ENCODE assay signal across 11 cellular contexts in the genomic region with DNA sequence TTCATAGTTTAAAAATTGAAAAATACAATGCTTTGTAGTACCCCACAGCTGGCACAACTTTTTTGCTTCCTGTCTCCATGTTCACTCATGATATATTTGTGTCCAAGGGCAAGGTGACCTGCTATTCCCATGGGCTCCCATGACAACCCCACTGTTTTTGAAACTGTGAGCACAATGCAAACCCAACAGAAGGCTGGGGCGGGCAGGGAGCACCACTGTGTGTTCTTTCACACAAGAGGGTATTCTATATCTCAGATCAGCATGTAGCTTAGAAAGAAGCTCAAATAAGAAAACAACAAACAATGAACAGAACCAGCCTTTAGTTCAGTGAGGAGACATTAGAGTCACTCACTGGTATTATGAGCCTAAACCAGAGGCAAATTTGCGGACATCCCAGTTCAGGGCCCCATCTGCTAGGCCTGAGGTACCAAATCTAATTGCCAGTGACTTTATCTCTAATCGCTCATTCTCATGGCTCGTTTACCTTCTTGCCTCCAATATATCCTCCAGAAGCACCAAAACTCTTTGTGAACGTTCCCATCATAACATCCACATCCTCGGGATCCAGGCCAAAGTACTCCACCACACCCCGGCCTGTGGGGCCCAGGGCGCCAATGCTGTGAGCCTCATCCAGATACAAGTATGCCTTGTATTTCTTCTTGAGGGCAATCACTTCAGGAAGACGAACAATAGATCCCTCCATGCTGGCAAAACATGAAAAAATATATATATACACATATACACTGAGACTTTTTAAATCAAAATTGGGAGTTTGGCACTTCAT. TPM values are rescaled to one million over a fixed set of nuclear protein-coding genes. Genes with fewer than 3 reads are reported as not detected.
DNase-seq lines count a peak whose midpoint lies in the region; TF ChIP-seq lines count a peak whose summit lies in the region.
"Had no signal": no experiment of that assay in that cellular context is flagged by ENCODE, and none has a peak within 500 bp of the region (broad histone marks: within the 10 kb centered on the region; RNA-seq: fewer than 3 reads in every experiment).

No MANE protein-coding gene starts in this region.

- no peaks in the 10 kb centered on the region for H3K9me3 Mint-ChIP-seq in activated CD4-positive, alpha-beta memory T cell treated with anti-CD3 and anti-CD28 coated beads for 36 hours
- no peaks in the 10 kb centered on the region for H3K9me3 Mint-ChIP-seq in activated CD4-positive, alpha-beta memory T cell treated with anti-CD3 and anti-CD28 coated beads, Interleukin-2, amount 10 ng/mL, durations not matched to agents 7 days and 5 days
- no peaks in the 10 kb centered on the region for H3K9me3 Mint-ChIP-seq in osteocyte (ENCODE audit: unreplicated experiment)

- CTCF ChIA-PET in activated CD4-positive, alpha-beta memory T cell treated with anti-CD3 and anti-CD28 coated beads for 36 hours (lab: Charles Lee): no interaction called here
- CTCF ChIA-PET in activated CD4-positive, alpha-beta memory T cell treated with anti-CD3 and anti-CD28 coated beads, Interleukin-2, amount 10 ng/mL, durations not matched to agents 7 days and 5 days (lab: Charles Lee): interaction anchor here (1.9 kb wide), 1 partner anchor 96 kb away, joined by 5 read pairs; no protein-coding TSS in a partner anchor

- H3K4me1 Mint-ChIP-seq in activated CD4-positive, alpha-beta memory T cell treated with anti-CD3 and anti-CD28 coated beads for 36 hours (ENCODE audit: low read depth): peaks cover 9% of the 10 kb centered on the region
- H3K4me1 Mint-ChIP-seq in activated CD4-positive, alpha-beta memory T cell treated with anti-CD3 and anti-CD28 coated beads, Interleukin-2, amount 10 ng/mL, durations not matched to agents 7 days and 5 days: peaks cover 12% of the 10 kb centered on the region
- H3K4me1 Mint-ChIP-seq in osteocyte (ENCODE audit: unreplicated experiment): peaks cover 6% of the 10 kb centered on the region

- H3K36me3 Mint-ChIP-seq in activated CD4-positive, alpha-beta memory T cell treated with anti-CD3 and anti-CD28 coated beads for 36 hours: peaks cover 10% of the 10 kb centered on the region
- H3K36me3 Mint-ChIP-seq in activated CD4-positive, alpha-beta memory T cell treated with anti-CD3 and anti-CD28 coated beads, Interleukin-2, amount 10 ng/mL, durations not matched to agents 7 days and 5 days (ENCODE audit: low read depth): peaks cover 46% of the 10 kb centered on the region
- H3K36me3 Mint-ChIP-seq in osteocyte (ENCODE audit: unreplicated experiment): peaks cover 16% of the 10 kb centered on the region

- peak overlapping the region; percentile 57 for H3K27ac Mint-ChIP-seq in activated CD4-positive, alpha-beta memory T cell treated with anti-CD3 and anti-CD28 coated beads for 36 hours
- H3K27ac Mint-ChIP-seq in activated CD4-positive, alpha-beta memory T cell treated with anti-CD3 and anti-CD28 coated beads, Interleukin-2, amount 10 ng/mL, durations not matched to agents 7 days and 5 days: no peak overlapping the region
- no peak overlapping the region for H3K27ac Mint-ChIP-seq in osteocyte (ENCODE audit: unreplicated experiment)

- no peak for DNase-seq in activated CD4-positive, alpha-beta memory T cell treated with anti-CD3 and anti-CD28 coated beads for 36 hours
- no peak for DNase-seq in activated CD4-positive, alpha-beta memory T cell treated with anti-CD3 and anti-CD28 coated beads, Interleukin-2, amount 10 ng/mL, durations not matched to agents 7 days and 5 days
- DNase-seq in NB4 (ENCODE audit: low read depth): peak; percentile 29
- peak in 34 of 42 donors; percentile 21 to 73 (median 46) for DNase-seq in head of caudate nucleus
- DNase-seq in substantia nigra (lab: John Stamatoyannopoulos, UW): peak in 19 of 49 donors; percentile 2 to 50 (median 20)
- no peak for DNase-seq in osteocyte (ENCODE audit: extremely low spot score, unreplicated experiment)
- DNase-seq in NK-92 (lab: John Stamatoyannopoulos, UW; ENCODE audit: unreplicated experiment): no peak
- no peak for DNase-seq in CD1c-positive myeloid dendritic cell (ENCODE audit: extremely low spot score)
- DNase-seq: ACHN, activated gamma-delta T cell, NCI-H2171 had no signal

- no peak for TF ChIP-seq CTCF in NB4 (IDR thresholded peaks at IDR 0.05; ENCODE audit: low read depth, low read length)
- TF ChIP-seq CTCF in osteocyte (IDR thresholded peaks at IDR 0.05): no peak

- peak overlapping the region; percentile 61 for H3K4me3 ChIP-seq in NB4 (ENCODE audit: low read depth, low read length)

- peak overlapping the region; percentile 78 for H3K27ac ChIP-seq in substantia nigra (ENCODE audit: low read depth, low read length, poor library complexity, severe bottlenecking)

- no peaks in the 10 kb centered on the region for H3K27me3 Mint-ChIP-seq in activated CD4-positive, alpha-beta memory T cell treated with anti-CD3 and anti-CD28 coated beads for 36 hours
- no peaks in the 10 kb centered on the region for H3K27me3 Mint-ChIP-seq in activated CD4-positive, alpha-beta memory T cell treated with anti-CD3 and anti-CD28 coated beads, Interleukin-2, amount 10 ng/mL, durations not matched to agents 7 days and 5 days
- H3K27me3 Mint-ChIP-seq in osteocyte (ENCODE audit: unreplicated experiment): no peaks in the 10 kb centered on the region

- H3K4me3 Mint-ChIP-seq in activated CD4-positive, alpha-beta memory T cell treated with anti-CD3 and anti-CD28 coated beads for 36 hours: no peak overlapping the region
- no peak overlapping the region for H3K4me3 Mint-ChIP-seq in activated CD4-positive, alpha-beta memory T cell treated with anti-CD3 and anti-CD28 coated beads, Interleukin-2, amount 10 ng/mL, durations not matched to agents 7 days and 5 days
- H3K4me3 Mint-ChIP-seq in osteocyte (ENCODE audit: unreplicated experiment): no peak overlapping the region

- POLR2A ChIA-PET in activated CD4-positive, alpha-beta memory T cell treated with anti-CD3 and anti-CD28 coated beads for 36 hours (lab: Charles Lee): no interaction called here
- POLR2A ChIA-PET in activated CD4-positive, alpha-beta memory T cell treated with anti-CD3 and anti-CD28 coated beads, Interleukin-2, amount 10 ng/mL, durations not matched to agents 7 days and 5 days (lab: Charles Lee): no interaction called here

- TF ChIP-seq POLR2A in NB4 (IDR thresholded peaks at IDR 0.05; ENCODE audit: extremely low read depth, insufficient read length): no peak

- intact Hi-C loops in activated CD4-positive, alpha-beta memory T cell treated with anti-CD3 and anti-CD28 coated beads for 36 hours (cut with micrococcal nuclease): no loop called here
- intact Hi-C loops in head of caudate nucleus (cut with DNase I): loop anchor here (5.0 to 10.0 kb wide), 3 partner anchors 62 to 230 kb away; a partner anchor contains a TSS

RNA-seq across cellular contexts. Expression of a gene that starts 56.4 kb away (rescaled TPM):
- not detected for total RNA-seq in activated CD4-positive, alpha-beta memory T cell treated with anti-CD3 and anti-CD28 coated beads for 36 hours
- not detected for total RNA-seq in activated CD4-positive, alpha-beta memory T cell treated with anti-CD3 and anti-CD28 coated beads, Interleukin-2, amount 10 ng/mL, durations not matched to agents 7 days and 5 days
- not detected in 2 replicates for total RNA-seq in osteocyte

Comparison
In these comparisons a context has a peak if more than half of its experiments do, and no peak if none do; other contexts are left out.
1. DNase-seq: peak in NB4 (single experiment) and head of caudate nucleus (34 of 42); none in activated CD4-positive, alpha-beta memory T cell treated with anti-CD3 and anti-CD28 coated beads for 36 hours (single experiment), activated CD4-positive, alpha-beta memory T cell treated with anti-CD3 and anti-CD28 coated beads, Interleukin-2, amount 10 ng/mL, durations not matched to agents 7 days and 5 days (single experiment), osteocyte (single experiment), NK-92 (single experiment) and CD1c-positive myeloid dendritic cell (single experiment).